1 cellular context compared by ENCODE assay signal in the genomic region with DNA sequence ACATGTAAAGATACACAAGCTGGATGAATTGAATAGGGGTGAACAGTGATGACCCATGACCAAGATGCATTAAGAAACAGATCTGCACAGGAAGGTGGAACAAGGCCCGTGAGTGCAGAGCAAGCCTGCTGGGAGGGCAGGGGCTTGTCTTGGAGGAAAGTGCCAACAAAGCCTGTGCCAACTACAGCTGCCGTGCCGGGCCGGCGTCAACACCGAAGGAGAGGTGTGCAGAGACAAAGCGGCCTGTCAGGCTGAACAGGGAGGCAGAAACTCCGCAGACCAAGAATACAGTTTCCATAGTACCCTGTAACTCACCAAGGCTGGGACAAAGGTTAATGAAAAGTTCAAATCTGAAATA.
TF ChIP-seq lines count a peak whose summit lies in the region.

No MANE protein-coding gene starts in this region.

TF ChIP-seq in SK-N-SH, 30 proteins besides CTCF, POLR2A, EP300 and RAD21 (continued from another document):
- TF ChIP-seq, protein P1, sequence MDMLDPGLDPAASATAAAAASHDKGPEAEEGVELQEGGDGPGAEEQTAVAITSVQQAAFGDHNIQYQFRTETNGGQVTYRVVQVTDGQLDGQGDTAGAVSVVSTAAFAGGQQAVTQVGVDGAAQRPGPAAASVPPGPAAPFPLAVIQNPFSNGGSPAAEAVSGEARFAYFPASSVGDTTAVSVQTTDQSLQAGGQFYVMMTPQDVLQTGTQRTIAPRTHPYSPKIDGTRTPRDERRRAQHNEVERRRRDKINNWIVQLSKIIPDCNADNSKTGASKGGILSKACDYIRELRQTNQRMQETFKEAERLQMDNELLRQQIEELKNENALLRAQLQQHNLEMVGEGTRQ (IDR thresholded peaks at IDR 0.05; ENCODE audit: borderline replicate concordance, low read depth, low read length): no peak
- TF ChIP-seq TAF1 (IDR thresholded peaks at IDR 0.05; ENCODE audit: borderline replicate concordance, low read depth, low read length) (no peak), NFIC (IDR thresholded peaks at IDR 0.05; ENCODE audit: borderline replicate concordance) (no peak), GATA2 (CRISPR knock-in tag; IDR thresholded peaks at IDR 0.05) (no peak), FOXJ3 (CRISPR knock-in tag; IDR thresholded peaks at IDR 0.05) (no peak), GABPA (IDR thresholded peaks at IDR 0.05; ENCODE audit: low read depth) (no peak), JUND (IDR thresholded peaks at IDR 0.05) (no peak), YY1 (IDR thresholded peaks at IDR 0.05; ENCODE audit: low read depth) (no peak), FOXM1 (IDR thresholded peaks at IDR 0.05; ENCODE audit: low read depth) (no peak), ELF1 (IDR thresholded peaks at IDR 0.05) (no peak), RXRA (IDR thresholded peaks at IDR 0.05; ENCODE audit: borderline replicate concordance, low read depth) (no peak), SMC3 (IDR thresholded peaks at IDR 0.05; ENCODE audit: low read depth, low read length) (no peak), RFX5 (IDR thresholded peaks at IDR 0.05; ENCODE audit: low read length) (no peak), USF1 (IDR thresholded peaks at IDR 0.05; ENCODE audit: borderline replicate concordance, low read depth) (no peak), MXI1 (IDR thresholded peaks at IDR 0.05; ENCODE audit: low read depth, low read length) (no peak), CHD2 (IDR thresholded peaks at IDR 0.05; ENCODE audit: low read length, partially characterized antibody) (no peak)
- TF ChIP-seq, protein P2, sequence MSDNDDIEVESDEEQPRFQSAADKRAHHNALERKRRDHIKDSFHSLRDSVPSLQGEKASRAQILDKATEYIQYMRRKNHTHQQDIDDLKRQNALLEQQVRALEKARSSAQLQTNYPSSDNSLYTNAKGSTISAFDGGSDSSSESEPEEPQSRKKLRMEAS (IDR thresholded peaks at IDR 0.05; ENCODE audit: low read depth): no peak
- TF ChIP-seq, protein P3, sequence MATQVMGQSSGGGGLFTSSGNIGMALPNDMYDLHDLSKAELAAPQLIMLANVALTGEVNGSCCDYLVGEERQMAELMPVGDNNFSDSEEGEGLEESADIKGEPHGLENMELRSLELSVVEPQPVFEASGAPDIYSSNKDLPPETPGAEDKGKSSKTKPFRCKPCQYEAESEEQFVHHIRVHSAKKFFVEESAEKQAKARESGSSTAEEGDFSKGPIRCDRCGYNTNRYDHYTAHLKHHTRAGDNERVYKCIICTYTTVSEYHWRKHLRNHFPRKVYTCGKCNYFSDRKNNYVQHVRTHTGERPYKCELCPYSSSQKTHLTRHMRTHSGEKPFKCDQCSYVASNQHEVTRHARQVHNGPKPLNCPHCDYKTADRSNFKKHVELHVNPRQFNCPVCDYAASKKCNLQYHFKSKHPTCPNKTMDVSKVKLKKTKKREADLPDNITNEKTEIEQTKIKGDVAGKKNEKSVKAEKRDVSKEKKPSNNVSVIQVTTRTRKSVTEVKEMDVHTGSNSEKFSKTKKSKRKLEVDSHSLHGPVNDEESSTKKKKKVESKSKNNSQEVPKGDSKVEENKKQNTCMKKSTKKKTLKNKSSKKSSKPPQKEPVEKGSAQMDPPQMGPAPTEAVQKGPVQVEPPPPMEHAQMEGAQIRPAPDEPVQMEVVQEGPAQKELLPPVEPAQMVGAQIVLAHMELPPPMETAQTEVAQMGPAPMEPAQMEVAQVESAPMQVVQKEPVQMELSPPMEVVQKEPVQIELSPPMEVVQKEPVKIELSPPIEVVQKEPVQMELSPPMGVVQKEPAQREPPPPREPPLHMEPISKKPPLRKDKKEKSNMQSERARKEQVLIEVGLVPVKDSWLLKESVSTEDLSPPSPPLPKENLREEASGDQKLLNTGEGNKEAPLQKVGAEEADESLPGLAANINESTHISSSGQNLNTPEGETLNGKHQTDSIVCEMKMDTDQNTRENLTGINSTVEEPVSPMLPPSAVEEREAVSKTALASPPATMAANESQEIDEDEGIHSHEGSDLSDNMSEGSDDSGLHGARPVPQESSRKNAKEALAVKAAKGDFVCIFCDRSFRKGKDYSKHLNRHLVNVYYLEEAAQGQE (IDR thresholded peaks at IDR 0.05; ENCODE audit: low read depth, low read length): no peak
TF ChIP-seq in SK-N-SH: peak in this region for 0.
